In the genomic region with DNA sequence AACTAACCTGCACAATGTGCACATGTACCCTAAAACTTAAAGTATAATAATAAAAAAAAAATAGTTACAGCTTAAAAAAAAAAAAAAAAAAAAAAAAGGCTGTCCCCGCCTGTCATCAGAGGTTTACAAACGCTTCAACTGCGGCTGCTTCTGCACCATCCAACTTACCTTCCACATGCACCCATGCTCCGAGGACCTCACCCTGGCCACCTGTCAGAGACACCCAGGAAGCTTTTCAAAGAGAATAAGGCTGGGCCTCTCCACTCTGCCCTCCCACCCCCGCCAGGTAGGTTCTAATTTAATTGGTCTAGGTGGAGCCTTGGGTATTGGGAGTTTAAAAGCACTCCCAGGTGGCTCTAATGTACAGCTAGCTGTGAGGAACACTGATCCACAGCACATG, we compare ENCODE assay signal across 11 cellular contexts.
"Had no signal": no experiment of that assay in that cellular context is flagged by ENCODE, and none has a peak within 500 bp of the region (broad histone marks: within the 10 kb centered on the region; RNA-seq: fewer than 3 reads in every experiment).

No MANE protein-coding gene starts in this region.

- H3K4me2 ChIP-seq: GM23338 had no signal

- H3K4me1 Mint-ChIP-seq: GM23338, H9 had no signal

- H3K4me3 Mint-ChIP-seq: GM23338, HFFc6 had no signal

- H3K36me3 ChIP-seq: HAP-1 had no signal

- H3K4me1 ChIP-seq: HAP-1 had no signal

- H3K9ac ChIP-seq: GM23248 had no signal

- FAIRE-seq: H1, H54 had no signal

- H3K27ac Mint-ChIP-seq: GM23338, HFFc6 had no signal

- H3K9me3 ChIP-seq: HAP-1 had no signal

- DNase-seq: GM23248, GOT3, H7, H9, HCEC 1CT, HFFc6 had no signal

- H2AFZ ChIP-seq: GM23248, GM23338 had no signal

- H3K27ac ChIP-seq: GM23248 had no signal

- H3K9me3 Mint-ChIP-seq: GM23338, H9, HFFc6 had no signal

- H3K4me3 ChIP-seq: GM23248, GM23338, HAP-1 had no signal

- ATAC-seq: GM23338, HCT116 had no signal
